Comparison of ENCODE assay signal across 8 cellular contexts in genomic region chr5:90510438-90510837, GRCh38. TPM values are rescaled to one million over a fixed set of nuclear protein-coding genes. Genes with fewer than 3 reads are reported as not detected.
"Had no signal": no experiment of that assay in that cellular context is flagged by ENCODE, and none has a peak within 500 bp of the region (broad histone marks: within the 10 kb centered on the region; RNA-seq: fewer than 3 reads in every experiment).

No MANE protein-coding gene starts in this region.

- DNase-seq: IMR-90, KBM-7, KG1 had no signal

- H3K9ac ChIP-seq: KMS-11 had no signal

- H3K4me3 ChIP-seq: K562 had no signal

- ATAC-seq: K562 had no signal

- FAIRE-seq: HTR-8/SVneo, K562 had no signal

- H3K4me2 ChIP-seq: KMS-11 had no signal

- H3K27ac ChIP-seq: HL-60, KMS-11 had no signal

RNA-seq across cellular contexts. Expression of gene ADGRV1, which starts 48.2 kb away (rescaled TPM):
- polyA plus RNA-seq: IgD-negative memory B cell, IMR-90 had no signal
